In genomic region chr13:21549633-21550032, GRCh38 we compare ENCODE assay signal across 20 cellular contexts.
"Had no signal": no experiment of that assay in that cellular context is flagged by ENCODE, and none has a peak within 500 bp of the region (broad histone marks: within the 10 kb centered on the region; RNA-seq: fewer than 3 reads in every experiment).

No MANE protein-coding gene starts in this region.

- H3K27me3 ChIP-seq: ascending aorta, esophagus squamous epithelium, right atrium auricular region, suprapubic skin had no signal

- H3K9me3 ChIP-seq: esophagus squamous epithelium, right atrium auricular region, suprapubic skin had no signal

- H3K27ac ChIP-seq: ascending aorta, esophagus squamous epithelium, right atrium auricular region, suprapubic skin, VCaP had no signal

- H3K36me3 ChIP-seq: right atrium auricular region, suprapubic skin had no signal

- H3K9me3 Mint-ChIP-seq: stimulated activated naive CD8-positive, alpha-beta T cell treated with anti-CD3 and anti-CD28 coated beads, Interleukin-15, Interleukin-2, amounts not matched to agents 100 ng/mL and 50 ng/mL, for 24 hours; type B pancreatic cell had no signal

- H3K4me3 Mint-ChIP-seq: activated T-cell treated with anti-CD3 and anti-CD28 coated beads, Interleukin-2, amount 50 U/mL, for 72 hours; naive B cell; neural crest cell; stimulated activated naive CD8-positive, alpha-beta T cell treated with anti-CD3 and anti-CD28 coated beads, Interleukin-15, Interleukin-2, amounts not matched to agents 100 ng/mL and 50 ng/mL, for 24 hours; type B pancreatic cell had no signal

- H3K27me3 Mint-ChIP-seq: naive B cell; stimulated activated naive CD8-positive, alpha-beta T cell treated with anti-CD3 and anti-CD28 coated beads, Interleukin-15, Interleukin-2, amounts not matched to agents 100 ng/mL and 50 ng/mL, for 24 hours; type B pancreatic cell had no signal

- DNase-seq: activated CD4-positive, alpha-beta T cell treated with anti-CD3 and anti-CD28 coated beads for 1 hour; activated effector memory CD4-positive, alpha-beta T cell treated with anti-CD3 and anti-CD28 coated beads, Interleukin-2, amount 50 U/mL, for 16 hours; activated naive CD4-positive, alpha-beta T cell treated with anti-CD3 and anti-CD28 coated beads, Interleukin-2, amount 50 U/mL, for 16 hours; activated T-cell treated with anti-CD3 and anti-CD28 coated beads, Interleukin-2, amount 50 U/mL, for 72 hours; cerebellar nuclear complex; effector memory CD4-positive, alpha-beta T cell; esophagus squamous epithelium; hippocampal formation; islet precursor cell; mammary epithelial cell; naive B cell; stimulated activated CD4-positive, alpha-beta T cell treated with anti-CD3 and anti-CD28 coated beads, Interleukin-2, amount 100 ng/mL, for 48 hours had no signal

- H3K4me1 ChIP-seq: ascending aorta, esophagus squamous epithelium, right atrium auricular region had no signal

- H3K4me1 Mint-ChIP-seq: neural crest cell had no signal

- H3K4me3 ChIP-seq: ascending aorta, esophagus squamous epithelium, right atrium auricular region, suprapubic skin had no signal

- H3K27ac Mint-ChIP-seq: activated T-cell treated with anti-CD3 and anti-CD28 coated beads, Interleukin-2, amount 50 U/mL, for 72 hours; stimulated activated naive CD8-positive, alpha-beta T cell treated with anti-CD3 and anti-CD28 coated beads, Interleukin-15, Interleukin-2, amounts not matched to agents 100 ng/mL and 50 ng/mL, for 24 hours; type B pancreatic cell had no signal

- ATAC-seq: activated T-cell treated with anti-CD3 and anti-CD28 coated beads, Interleukin-2, amount 50 U/mL, for 72 hours; left lobe of liver had no signal
